In genomic region chr16:27853101-27853500, GRCh38 we compare ENCODE assay signal across 18 cellular contexts.
DNase-seq lines count a peak whose midpoint lies in the region; ATAC-seq and TF ChIP-seq lines count a peak whose summit lies in the region.
"Had no signal": no experiment of that assay in that cellular context is flagged by ENCODE, and none has a peak within 500 bp of the region (broad histone marks: within the 10 kb centered on the region; RNA-seq: fewer than 3 reads in every experiment).

No MANE protein-coding gene starts in this region.

- H4K20me1 ChIP-seq in Karpas-422 (ENCODE audit: insufficient read depth, low read depth, low read length): no peaks in the 10 kb centered on the region

- no peak overlapping the region for H3K4me3 Mint-ChIP-seq in chondrocyte (ENCODE audit: unreplicated experiment)
- H3K4me3 Mint-ChIP-seq in naive thymus-derived CD4-positive, alpha-beta T cell: no peak overlapping the region

- H3K4me1 ChIP-seq in right cardiac atrium (ENCODE audit: control insufficient read depth, insufficient read depth, low read length) (no peaks in the 10 kb centered on the region), Karpas-422 (ENCODE audit: low read length) (peaks cover 17% of the 10 kb centered on the region), upper lobe of right lung (no peaks in the 10 kb centered on the region), gastrocnemius medialis (no peaks in the 10 kb centered on the region)
- no peaks in the 10 kb centered on the region for H3K4me1 ChIP-seq in naive thymus-derived CD4-positive, alpha-beta T cell (ENCODE audit: control insufficient read depth in 2 of 2, insufficient read depth in 2 of 2, low read length in 2 of 2)
- H3K4me1 ChIP-seq: SJCRH30 had no signal

- H2AFZ ChIP-seq in Karpas-422 (ENCODE audit: low read length): no peak overlapping the region
- H2AFZ ChIP-seq: PC-9 had no signal

- H3K27ac ChIP-seq in right cardiac atrium (ENCODE audit: low read length) (no peak overlapping the region), Karpas-422 (ENCODE audit: low read length) (no peak overlapping the region), upper lobe of right lung (no peak overlapping the region), gastrocnemius medialis (no peak overlapping the region)
- no peak overlapping the region for H3K27ac ChIP-seq in naive thymus-derived CD4-positive, alpha-beta T cell (ENCODE audit: low read depth, low read length)
- H3K27ac ChIP-seq: PC-9, RWPE1, SJCRH30 had no signal

- H3K4me1 Mint-ChIP-seq in chondrocyte (ENCODE audit: low read depth): peaks cover 5% of the 10 kb centered on the region
- H3K4me1 Mint-ChIP-seq in naive thymus-derived CD4-positive, alpha-beta T cell: peaks cover 0 to 2% (median 0%) of the 10 kb centered on the region in 7 donors
- H3K4me1 Mint-ChIP-seq: CD14-positive monocyte had no signal

- DNase-seq in Right ventricle myocardium superior (no peak), right cardiac atrium (no peak), Karpas-422 (peak; percentile 63), chondrocyte (ENCODE audit: low spot score) (peak; percentile 12), upper lobe of right lung (peak; percentile 6), gastrocnemius medialis (no peak)
- DNase-seq in naive thymus-derived CD4-positive, alpha-beta T cell: no peak
- DNase-seq: AML-193, NCI-H1092, NCI-H1436, NCI-H187 treated with DMSO at 0.1 percent for 48 hours, NCI-H2107, NCI-H446 treated with DMSO at 0.1 percent for 48 hours, NCI-H526 treated with DMSO at 0.1 percent for 48 hours, PC-9, SJCRH30 had no signal

- no peak for TF ChIP-seq POLR2A in gastrocnemius medialis (IDR thresholded peaks at IDR 0.05)

- H3K9me3 Mint-ChIP-seq in chondrocyte (ENCODE audit: low read depth): no peaks in the 10 kb centered on the region
- H3K9me3 Mint-ChIP-seq in naive thymus-derived CD4-positive, alpha-beta T cell: peaks cover 0 to 2% (median 0%) of the 10 kb centered on the region in 11 donors

- H3K27me3 ChIP-seq in right cardiac atrium (ENCODE audit: control insufficient read depth, insufficient read depth): no peaks in the 10 kb centered on the region
- no peaks in the 10 kb centered on the region for H3K27me3 ChIP-seq in Karpas-422 (ENCODE audit: low read length)
- peaks cover 24% of the 10 kb centered on the region for H3K27me3 ChIP-seq in upper lobe of right lung
- no peaks in the 10 kb centered on the region for H3K27me3 ChIP-seq in naive thymus-derived CD4-positive, alpha-beta T cell (ENCODE audit: control insufficient read depth in 2 of 2, insufficient read depth in 2 of 2, low read length in 2 of 2)
- no peaks in the 10 kb centered on the region for H3K27me3 ChIP-seq in gastrocnemius medialis
- H3K27me3 ChIP-seq: SJCRH30 had no signal

- H3K36me3 Mint-ChIP-seq in chondrocyte (ENCODE audit: low read depth): peaks cover 2% of the 10 kb centered on the region
- H3K36me3 Mint-ChIP-seq in naive thymus-derived CD4-positive, alpha-beta T cell: no peaks in the 10 kb centered on the region
- H3K36me3 Mint-ChIP-seq: CD14-positive monocyte had no signal

- H3K9me3 ChIP-seq in right cardiac atrium (ENCODE audit: control insufficient read depth, low read length): no peaks in the 10 kb centered on the region
- no peaks in the 10 kb centered on the region for H3K9me3 ChIP-seq in Karpas-422 (ENCODE audit: low read length)
- H3K9me3 ChIP-seq in upper lobe of right lung: no peaks in the 10 kb centered on the region
- H3K9me3 ChIP-seq in naive thymus-derived CD4-positive, alpha-beta T cell (ENCODE audit: control insufficient read depth in 2 of 3, low read length in 3 of 3): no peaks in the 10 kb centered on the region
- no peaks in the 10 kb centered on the region for H3K9me3 ChIP-seq in gastrocnemius medialis
- H3K9me3 ChIP-seq: SJCRH30 had no signal

- H3K9ac ChIP-seq in Karpas-422 (ENCODE audit: low read length): peak overlapping the region; percentile 22; the same call in 1 of the 2 replicates

- peak overlapping the region; percentile 63 for H3K4me2 ChIP-seq in Karpas-422 (ENCODE audit: low read depth, low read length, poor library complexity, severe bottlenecking)
- H3K4me2 ChIP-seq: PC-9 had no signal

- WGBS in right cardiac atrium: 36% methylated on average over 9 of the region's 9 CpGs

- no peak overlapping the region for H3K27ac Mint-ChIP-seq in chondrocyte (ENCODE audit: unreplicated experiment)
- H3K27ac Mint-ChIP-seq in naive thymus-derived CD4-positive, alpha-beta T cell: no peak overlapping the region

- H3K27me3 Mint-ChIP-seq in chondrocyte (ENCODE audit: low read depth): peaks cover 59% of the 10 kb centered on the region
- H3K27me3 Mint-ChIP-seq in naive thymus-derived CD4-positive, alpha-beta T cell: peaks cover 16 to 67% (median 35%) of the 10 kb centered on the region in 5 donors

- ATAC-seq in Right ventricle myocardium superior (ENCODE audit: poor library complexity) (peak; percentile 46), right cardiac atrium (no peak), upper lobe of right lung (no peak), gastrocnemius medialis (no peak)
- no peak for ATAC-seq in naive thymus-derived CD4-positive, alpha-beta T cell

- in situ Hi-C loops in gastrocnemius medialis (cut with MboI; ENCODE audit: low sequenced_read_pairs in 4 of 4): no loop called here

- H3K4me3 ChIP-seq in right cardiac atrium (ENCODE audit: low read length): no peak overlapping the region
- H3K4me3 ChIP-seq in Karpas-422 (ENCODE audit: low read length): no peak overlapping the region
- H3K4me3 ChIP-seq in upper lobe of right lung: no peak overlapping the region
- H3K4me3 ChIP-seq in naive thymus-derived CD4-positive, alpha-beta T cell (ENCODE audit: low read length): no peak overlapping the region
- H3K4me3 ChIP-seq in gastrocnemius medialis: no peak overlapping the region
- H3K4me3 ChIP-seq: PC-9, SJCRH30 had no signal

- CTCF ChIA-PET in naive thymus-derived CD4-positive, alpha-beta T cell (lab: Charles Lee): no interaction called here

- POLR2A ChIA-PET in naive thymus-derived CD4-positive, alpha-beta T cell (lab: Charles Lee): no interaction called here

- H3K79me2 ChIP-seq in Karpas-422 (ENCODE audit: low read length): no peaks in the 10 kb centered on the region

- H3K36me3 ChIP-seq in Karpas-422 (ENCODE audit: insufficient read depth, low read length) (no peaks in the 10 kb centered on the region), upper lobe of right lung (no peaks in the 10 kb centered on the region), gastrocnemius medialis (no peaks in the 10 kb centered on the region)
- H3K36me3 ChIP-seq in naive thymus-derived CD4-positive, alpha-beta T cell (ENCODE audit: control insufficient read depth in 2 of 3, insufficient read depth in 3 of 3, low read length in 3 of 3): no peaks in the 10 kb centered on the region
- H3K36me3 ChIP-seq: SJCRH30 had no signal

- no peaks in the 10 kb centered on the region for H3K9me2 ChIP-seq in Karpas-422 (replicated peaks; ENCODE audit: insufficient read depth, low read length)

- no peak for TF ChIP-seq CTCF in chondrocyte (IDR thresholded peaks at IDR 0.05)
- TF ChIP-seq CTCF in upper lobe of right lung (IDR thresholded peaks at IDR 0.05): no peak
- no peak for TF ChIP-seq CTCF in gastrocnemius medialis (IDR thresholded peaks at IDR 0.05 in 4 of 5, conservative IDR thresholded peaks at IDR 0.05 in 1 of 5)

- intact Hi-C loops in Right ventricle myocardium superior (cut with DNase I): no loop called here
- intact Hi-C loops in right cardiac atrium (cut with DNase I): no loop called here
- intact Hi-C loops in upper lobe of right lung (cut with DNase I): no loop called here
- intact Hi-C loops in naive thymus-derived CD4-positive, alpha-beta T cell (cut with micrococcal nuclease): no loop called here
- intact Hi-C loops in gastrocnemius medialis (cut with DNase I; ENCODE audit: low total_unique reads): no loop called here

Comparison
In these comparisons a context has a peak if more than half of its experiments do, and no peak if none do; other contexts are left out.
1. DNase-seq: peak in Karpas-422 (single experiment), chondrocyte (single experiment) and upper lobe of right lung (single experiment); none in Right ventricle myocardium superior (single experiment), right cardiac atrium (0 of 3), naive thymus-derived CD4-positive, alpha-beta T cell (0 of 9) and gastrocnemius medialis (0 of 2).